14 cellular contexts compared by ENCODE assay signal in the genomic region with DNA sequence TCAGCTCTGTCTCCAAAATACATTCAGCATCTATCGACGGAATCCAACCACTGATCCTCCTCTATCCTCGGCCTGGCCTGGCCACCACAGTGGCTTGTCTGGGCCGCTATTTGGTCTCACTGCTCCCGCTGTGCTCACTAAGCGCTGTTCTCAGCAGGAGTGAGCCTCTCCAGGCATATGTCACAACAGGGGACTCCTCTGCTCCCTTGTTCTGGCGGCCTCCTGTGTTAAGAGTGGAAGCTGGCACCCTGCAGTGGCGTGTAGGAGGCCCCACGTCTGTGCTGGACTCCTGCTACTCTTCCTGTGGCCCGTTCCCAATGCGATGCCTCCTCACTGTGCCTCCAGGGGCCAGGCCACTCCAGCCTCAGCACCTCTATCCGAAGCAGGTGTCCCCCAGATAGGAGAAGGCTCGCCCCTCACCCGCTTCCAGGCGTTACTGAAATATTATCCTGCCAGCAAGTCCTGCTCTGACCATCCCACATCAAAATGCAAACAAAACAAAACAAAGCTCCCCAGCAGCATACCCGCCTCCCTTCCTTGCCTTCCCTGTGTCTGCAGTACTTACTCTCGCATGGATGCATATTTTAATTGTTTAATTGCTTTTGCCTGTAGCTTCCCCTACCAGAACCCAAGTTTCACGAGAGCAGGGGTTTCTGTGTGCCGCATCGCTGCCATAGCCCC. TPM values are rescaled to one million over a fixed set of nuclear protein-coding genes. Genes with fewer than 3 reads are reported as not detected.
DNase-seq lines count a peak whose midpoint lies in the region; ATAC-seq and TF ChIP-seq lines count a peak whose summit lies in the region.
"Had no signal": no experiment of that assay in that cellular context is flagged by ENCODE, and none has a peak within 500 bp of the region (broad histone marks: within the 10 kb centered on the region; RNA-seq: fewer than 3 reads in every experiment).

No MANE protein-coding gene starts in this region.

- H3K9me3 Mint-ChIP-seq in activated CD8-positive, alpha-beta T cell treated with anti-CD3 and anti-CD28 coated beads, Interleukin-2, amount 10 ng/mL, durations not matched to agents 7 days and 5 days (ENCODE audit: insufficient read depth), result no peaks in the 10 kb centered on the region
- H3K9me3 Mint-ChIP-seq in activated CD8-positive, alpha-beta T cell treated with anti-CD3 and anti-CD28 coated beads for 36 hours, result no peaks in the 10 kb centered on the region
- H3K9me3 Mint-ChIP-seq in stimulated activated naive B cell treated with anti-CD40 and anti-IgM and Interleukin-4, amounts not matched to agents 10 μg/mL and 1 μg/mL and 100 μg/mL, for 72 hours, result no peaks in the 10 kb centered on the region

- intact Hi-C loops in activated CD8-positive, alpha-beta T cell treated with anti-CD3 and anti-CD28 coated beads for 36 hours (cut with micrococcal nuclease), result no loop called here

- H3K4me3 Mint-ChIP-seq in activated CD8-positive, alpha-beta T cell treated with anti-CD3 and anti-CD28 coated beads, Interleukin-2, amount 10 ng/mL, durations not matched to agents 7 days and 5 days, result no peak overlapping the region
- H3K4me3 Mint-ChIP-seq in activated CD8-positive, alpha-beta T cell treated with anti-CD3 and anti-CD28 coated beads for 36 hours, result no peak overlapping the region
- no peak overlapping the region for H3K4me3 Mint-ChIP-seq in stimulated activated naive B cell treated with anti-CD40 and anti-IgM and Interleukin-4, amounts not matched to agents 10 μg/mL and 1 μg/mL and 100 μg/mL, for 72 hours

- H3K27ac Mint-ChIP-seq in activated CD8-positive, alpha-beta T cell treated with anti-CD3 and anti-CD28 coated beads, Interleukin-2, amount 10 ng/mL, durations not matched to agents 7 days and 5 days, result peak overlapping the region; percentile 3
- no peak overlapping the region for H3K27ac Mint-ChIP-seq in activated CD8-positive, alpha-beta T cell treated with anti-CD3 and anti-CD28 coated beads for 36 hours
- peak overlapping the region; percentile 47 for H3K27ac Mint-ChIP-seq in stimulated activated naive B cell treated with anti-CD40 and anti-IgM and Interleukin-4, amounts not matched to agents 10 μg/mL and 1 μg/mL and 100 μg/mL, for 72 hours

- no peaks in the 10 kb centered on the region for H3K4me1 Mint-ChIP-seq in activated CD8-positive, alpha-beta T cell treated with anti-CD3 and anti-CD28 coated beads, Interleukin-2, amount 10 ng/mL, durations not matched to agents 7 days and 5 days (ENCODE audit: low read depth)
- no peaks in the 10 kb centered on the region for H3K4me1 Mint-ChIP-seq in activated CD8-positive, alpha-beta T cell treated with anti-CD3 and anti-CD28 coated beads for 36 hours (ENCODE audit: low read depth)
- no peaks in the 10 kb centered on the region for H3K4me1 Mint-ChIP-seq in stimulated activated naive B cell treated with anti-CD40 and anti-IgM and Interleukin-4, amounts not matched to agents 10 μg/mL and 1 μg/mL and 100 μg/mL, for 72 hours

- CTCF ChIA-PET in activated CD8-positive, alpha-beta T cell treated with anti-CD3 and anti-CD28 coated beads, Interleukin-2, amount 10 ng/mL, durations not matched to agents 7 days and 5 days (lab: Charles Lee), result no interaction called here
- CTCF ChIA-PET in activated CD8-positive, alpha-beta T cell treated with anti-CD3 and anti-CD28 coated beads for 36 hours (lab: Charles Lee), result interaction anchor here (0.9 kb wide), 1 partner anchor 411 kb away, joined by 4 read pairs; no protein-coding TSS in a partner anchor

- no peak for DNase-seq in activated CD8-positive, alpha-beta T cell treated with anti-CD3 and anti-CD28 coated beads, Interleukin-2, amount 10 ng/mL, durations not matched to agents 7 days and 5 days
- DNase-seq in activated CD8-positive, alpha-beta T cell treated with anti-CD3 and anti-CD28 coated beads for 36 hours, result no peak
- DNase-seq in NCI-H345 treated with DMSO at 0.1 percent for 48 hours (lab: John Stamatoyannopoulos, UW; ENCODE audit: unreplicated experiment) (peak; percentile 98), ecto neural progenitor cell (ENCODE audit: low spot score) (peak; percentile 52)
- no peak for DNase-seq in stimulated activated naive B cell treated with anti-CD40 and anti-IgM and Interleukin-4, amounts not matched to agents 10 μg/mL and 1 μg/mL and 100 μg/mL, for 72 hours
- no peak for DNase-seq in activated CD4-positive, CD25-positive, alpha-beta regulatory T cell (lab: John Stamatoyannopoulos, UW)
- DNase-seq: activated CD4-positive, alpha-beta T cell treated with anti-CD3 and anti-CD28 coated beads, Interleukin-2, amount 50 U/mL, for 1 hour; Calu3; Karpas-422; PC-9; stimulated activated CD4-positive, alpha-beta T cell treated with anti-CD3 and anti-CD28 coated beads, Interleukin-12 subunit alpha, Interleukin-12 subunit beta, amount 100 ng/mL, for 4 hours; T-helper 1 cell had no signal

- POLR2A ChIA-PET in activated CD8-positive, alpha-beta T cell treated with anti-CD3 and anti-CD28 coated beads, Interleukin-2, amount 10 ng/mL, durations not matched to agents 7 days and 5 days (lab: Charles Lee), result no interaction called here
- POLR2A ChIA-PET in activated CD8-positive, alpha-beta T cell treated with anti-CD3 and anti-CD28 coated beads for 36 hours (lab: Charles Lee), result no interaction called here

- H3K27me3 Mint-ChIP-seq in activated CD8-positive, alpha-beta T cell treated with anti-CD3 and anti-CD28 coated beads, Interleukin-2, amount 10 ng/mL, durations not matched to agents 7 days and 5 days (ENCODE audit: low read depth), result no peaks in the 10 kb centered on the region
- no peaks in the 10 kb centered on the region for H3K27me3 Mint-ChIP-seq in activated CD8-positive, alpha-beta T cell treated with anti-CD3 and anti-CD28 coated beads for 36 hours
- H3K27me3 Mint-ChIP-seq in stimulated activated naive B cell treated with anti-CD40 and anti-IgM and Interleukin-4, amounts not matched to agents 10 μg/mL and 1 μg/mL and 100 μg/mL, for 72 hours, result no peaks in the 10 kb centered on the region

- no peak for ATAC-seq in activated CD8-positive, alpha-beta T cell treated with anti-CD3 and anti-CD28 coated beads, Interleukin-2, amount 10 ng/mL, durations not matched to agents 7 days and 5 days
- no peak for ATAC-seq in activated CD8-positive, alpha-beta T cell treated with anti-CD3 and anti-CD28 coated beads for 36 hours
- ATAC-seq in stimulated activated naive B cell treated with anti-CD40 and anti-IgM and Interleukin-4, amounts not matched to agents 10 μg/mL and 1 μg/mL and 100 μg/mL, for 72 hours (replicated peaks), result no peak
- ATAC-seq in HG03439 (IDR thresholded peaks at IDR 0.05; ENCODE audit: unreplicated experiment), result no peak
- ATAC-seq in GM18502 (IDR thresholded peaks at IDR 0.05; ENCODE audit: poor library complexity, unreplicated experiment), result no peak

- H3K36me3 Mint-ChIP-seq in activated CD8-positive, alpha-beta T cell treated with anti-CD3 and anti-CD28 coated beads, Interleukin-2, amount 10 ng/mL, durations not matched to agents 7 days and 5 days (ENCODE audit: low read depth), result peaks cover 24% of the 10 kb centered on the region
- H3K36me3 Mint-ChIP-seq in activated CD8-positive, alpha-beta T cell treated with anti-CD3 and anti-CD28 coated beads for 36 hours (ENCODE audit: low read depth), result peaks cover 18% of the 10 kb centered on the region
- peaks cover 48 to 72% of the 10 kb centered on the region in 2 donors for H3K36me3 Mint-ChIP-seq in stimulated activated naive B cell treated with anti-CD40 and anti-IgM and Interleukin-4, amounts not matched to agents 10 μg/mL and 1 μg/mL and 100 μg/mL, for 72 hours

- no peak for TF ChIP-seq CTCF in activated CD8-positive, alpha-beta T cell treated with anti-CD3 and anti-CD28 coated beads for 36 hours (IDR thresholded peaks at IDR 0.05)

RNA-seq across cellular contexts. Expression of a gene that starts 39.9 kb away (rescaled TPM):
- total RNA-seq in activated CD8-positive, alpha-beta T cell treated with anti-CD3 and anti-CD28 coated beads, Interleukin-2, amount 10 ng/mL, durations not matched to agents 7 days and 5 days, result 10 to 100 TPM; 53.9 to 56.1 TPM
- total RNA-seq in activated CD8-positive, alpha-beta T cell treated with anti-CD3 and anti-CD28 coated beads for 36 hours, result 10 to 100 TPM; 40.7 to 41.9 TPM

RNA-seq across cellular contexts. Expression of a gene that starts 39.9 kb away (rescaled TPM):
- total RNA-seq in activated CD8-positive, alpha-beta T cell treated with anti-CD3 and anti-CD28 coated beads, Interleukin-2, amount 10 ng/mL, durations not matched to agents 7 days and 5 days, result 10 to 100 TPM; 28.9 to 32.9 TPM
- 10 to 100 TPM; 23.2 to 24.9 TPM for total RNA-seq in activated CD8-positive, alpha-beta T cell treated with anti-CD3 and anti-CD28 coated beads for 36 hours

Comparison
In these comparisons a context has a peak if more than half of its experiments do, and no peak if none do; other contexts are left out.
1. DNase-seq: peak in NCI-H345 treated with DMSO at 0.1 percent for 48 hours (single experiment) and ecto neural progenitor cell (single experiment); none in activated CD8-positive, alpha-beta T cell treated with anti-CD3 and anti-CD28 coated beads, Interleukin-2, amount 10 ng/mL, durations not matched to agents 7 days and 5 days (single experiment), activated CD8-positive, alpha-beta T cell treated with anti-CD3 and anti-CD28 coated beads for 36 hours (single experiment), stimulated activated naive B cell treated with anti-CD40 and anti-IgM and Interleukin-4, amounts not matched to agents 10 μg/mL and 1 μg/mL and 100 μg/mL, for 72 hours (single experiment) and activated CD4-positive, CD25-positive, alpha-beta regulatory T cell (0 of 4).